Comparison of ENCODE assay signal across 1 cellular context in the genomic region with DNA sequence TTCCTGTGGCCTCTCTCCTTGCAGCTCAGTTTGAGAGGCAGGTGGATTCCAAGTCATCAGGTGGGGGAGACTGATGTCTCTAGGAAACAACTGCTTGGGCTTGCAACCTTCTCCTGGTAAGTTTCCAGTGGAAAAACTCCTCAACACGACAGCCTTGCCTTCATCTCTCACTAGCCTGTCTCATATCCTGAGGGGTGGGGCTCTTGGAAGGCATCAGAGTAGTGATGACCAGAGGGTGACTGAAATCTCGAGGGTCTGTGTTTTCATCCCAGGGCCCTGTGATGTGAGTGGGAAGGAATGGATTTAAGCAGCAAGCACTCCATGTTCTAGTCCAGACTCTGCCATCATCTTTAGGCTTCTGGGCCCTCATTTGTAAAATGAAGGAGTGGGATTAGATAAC.
TF ChIP-seq lines count a peak whose summit lies in the region.

No MANE protein-coding gene starts in this region.

TF ChIP-seq in H1, 55 proteins besides CTCF, POLR2A, EP300 and RAD21 (continued from another document):
- TF ChIP-seq, protein P1, sequence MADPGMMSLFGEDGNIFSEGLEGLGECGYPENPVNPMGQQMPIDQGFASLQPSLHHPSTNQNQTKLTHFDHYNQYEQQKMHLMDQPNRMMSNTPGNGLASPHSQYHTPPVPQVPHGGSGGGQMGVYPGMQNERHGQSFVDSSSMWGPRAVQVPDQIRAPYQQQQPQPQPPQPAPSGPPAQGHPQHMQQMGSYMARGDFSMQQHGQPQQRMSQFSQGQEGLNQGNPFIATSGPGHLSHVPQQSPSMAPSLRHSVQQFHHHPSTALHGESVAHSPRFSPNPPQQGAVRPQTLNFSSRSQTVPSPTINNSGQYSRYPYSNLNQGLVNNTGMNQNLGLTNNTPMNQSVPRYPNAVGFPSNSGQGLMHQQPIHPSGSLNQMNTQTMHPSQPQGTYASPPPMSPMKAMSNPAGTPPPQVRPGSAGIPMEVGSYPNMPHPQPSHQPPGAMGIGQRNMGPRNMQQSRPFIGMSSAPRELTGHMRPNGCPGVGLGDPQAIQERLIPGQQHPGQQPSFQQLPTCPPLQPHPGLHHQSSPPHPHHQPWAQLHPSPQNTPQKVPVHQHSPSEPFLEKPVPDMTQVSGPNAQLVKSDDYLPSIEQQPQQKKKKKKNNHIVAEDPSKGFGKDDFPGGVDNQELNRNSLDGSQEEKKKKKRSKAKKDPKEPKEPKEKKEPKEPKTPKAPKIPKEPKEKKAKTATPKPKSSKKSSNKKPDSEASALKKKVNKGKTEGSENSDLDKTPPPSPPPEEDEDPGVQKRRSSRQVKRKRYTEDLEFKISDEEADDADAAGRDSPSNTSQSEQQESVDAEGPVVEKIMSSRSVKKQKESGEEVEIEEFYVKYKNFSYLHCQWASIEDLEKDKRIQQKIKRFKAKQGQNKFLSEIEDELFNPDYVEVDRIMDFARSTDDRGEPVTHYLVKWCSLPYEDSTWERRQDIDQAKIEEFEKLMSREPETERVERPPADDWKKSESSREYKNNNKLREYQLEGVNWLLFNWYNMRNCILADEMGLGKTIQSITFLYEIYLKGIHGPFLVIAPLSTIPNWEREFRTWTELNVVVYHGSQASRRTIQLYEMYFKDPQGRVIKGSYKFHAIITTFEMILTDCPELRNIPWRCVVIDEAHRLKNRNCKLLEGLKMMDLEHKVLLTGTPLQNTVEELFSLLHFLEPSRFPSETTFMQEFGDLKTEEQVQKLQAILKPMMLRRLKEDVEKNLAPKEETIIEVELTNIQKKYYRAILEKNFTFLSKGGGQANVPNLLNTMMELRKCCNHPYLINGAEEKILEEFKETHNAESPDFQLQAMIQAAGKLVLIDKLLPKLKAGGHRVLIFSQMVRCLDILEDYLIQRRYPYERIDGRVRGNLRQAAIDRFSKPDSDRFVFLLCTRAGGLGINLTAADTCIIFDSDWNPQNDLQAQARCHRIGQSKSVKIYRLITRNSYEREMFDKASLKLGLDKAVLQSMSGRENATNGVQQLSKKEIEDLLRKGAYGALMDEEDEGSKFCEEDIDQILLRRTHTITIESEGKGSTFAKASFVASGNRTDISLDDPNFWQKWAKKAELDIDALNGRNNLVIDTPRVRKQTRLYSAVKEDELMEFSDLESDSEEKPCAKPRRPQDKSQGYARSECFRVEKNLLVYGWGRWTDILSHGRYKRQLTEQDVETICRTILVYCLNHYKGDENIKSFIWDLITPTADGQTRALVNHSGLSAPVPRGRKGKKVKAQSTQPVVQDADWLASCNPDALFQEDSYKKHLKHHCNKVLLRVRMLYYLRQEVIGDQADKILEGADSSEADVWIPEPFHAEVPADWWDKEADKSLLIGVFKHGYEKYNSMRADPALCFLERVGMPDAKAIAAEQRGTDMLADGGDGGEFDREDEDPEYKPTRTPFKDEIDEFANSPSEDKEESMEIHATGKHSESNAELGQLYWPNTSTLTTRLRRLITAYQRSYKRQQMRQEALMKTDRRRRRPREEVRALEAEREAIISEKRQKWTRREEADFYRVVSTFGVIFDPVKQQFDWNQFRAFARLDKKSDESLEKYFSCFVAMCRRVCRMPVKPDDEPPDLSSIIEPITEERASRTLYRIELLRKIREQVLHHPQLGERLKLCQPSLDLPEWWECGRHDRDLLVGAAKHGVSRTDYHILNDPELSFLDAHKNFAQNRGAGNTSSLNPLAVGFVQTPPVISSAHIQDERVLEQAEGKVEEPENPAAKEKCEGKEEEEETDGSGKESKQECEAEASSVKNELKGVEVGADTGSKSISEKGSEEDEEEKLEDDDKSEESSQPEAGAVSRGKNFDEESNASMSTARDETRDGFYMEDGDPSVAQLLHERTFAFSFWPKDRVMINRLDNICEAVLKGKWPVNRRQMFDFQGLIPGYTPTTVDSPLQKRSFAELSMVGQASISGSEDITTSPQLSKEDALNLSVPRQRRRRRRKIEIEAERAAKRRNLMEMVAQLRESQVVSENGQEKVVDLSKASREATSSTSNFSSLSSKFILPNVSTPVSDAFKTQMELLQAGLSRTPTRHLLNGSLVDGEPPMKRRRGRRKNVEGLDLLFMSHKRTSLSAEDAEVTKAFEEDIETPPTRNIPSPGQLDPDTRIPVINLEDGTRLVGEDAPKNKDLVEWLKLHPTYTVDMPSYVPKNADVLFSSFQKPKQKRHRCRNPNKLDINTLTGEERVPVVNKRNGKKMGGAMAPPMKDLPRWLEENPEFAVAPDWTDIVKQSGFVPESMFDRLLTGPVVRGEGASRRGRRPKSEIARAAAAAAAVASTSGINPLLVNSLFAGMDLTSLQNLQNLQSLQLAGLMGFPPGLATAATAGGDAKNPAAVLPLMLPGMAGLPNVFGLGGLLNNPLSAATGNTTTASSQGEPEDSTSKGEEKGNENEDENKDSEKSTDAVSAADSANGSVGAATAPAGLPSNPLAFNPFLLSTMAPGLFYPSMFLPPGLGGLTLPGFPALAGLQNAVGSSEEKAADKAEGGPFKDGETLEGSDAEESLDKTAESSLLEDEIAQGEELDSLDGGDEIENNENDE (IDR thresholded peaks at IDR 0.05; ENCODE audit: insufficient replicate concordance, low read length), result no peak
- TF ChIP-seq KDM1A (IDR thresholded peaks at IDR 0.05; ENCODE audit: borderline replicate concordance, low read length) (no peak), EZH2 (IDR thresholded peaks at IDR 0.05; ENCODE audit: low read depth, low read length, severe bottlenecking) (no peak), BACH1 (IDR thresholded peaks at IDR 0.05; ENCODE audit: low read length) (no peak), NANOG (IDR thresholded peaks at IDR 0.05; ENCODE audit: insufficient read depth, low read depth, low read length, poor library complexity, severe bottlenecking) (no peak), POU5F1 (IDR thresholded peaks at IDR 0.05; ENCODE audit: low read depth, low read length) (no peak)
TF ChIP-seq in H1: peak in this region for 0.
